Comparison of ENCODE assay signal across 16 cellular contexts in genomic region chr4:144820115-144820514, GRCh38.
A peak's percentile ranks its signal among the peaks of the same experiment; 100 is the strongest.
DNase-seq lines count a peak whose midpoint lies in the region; FAIRE-seq and TF ChIP-seq lines count a peak whose summit lies in the region.
"Had no signal": no experiment of that assay in that cellular context is flagged by ENCODE, and none has a peak within 500 bp of the region (broad histone marks: within the 10 kb centered on the region; RNA-seq: fewer than 3 reads in every experiment).

No MANE protein-coding gene starts in this region.

- DNase-seq in GM04504 (ENCODE audit: low read depth) (peak; percentile 18), amniotic stem cell (lab: John Stamatoyannopoulos, UW) (peak; percentile 17), foreskin fibroblast (peak; percentile 35 to 77), urothelium cell line (ENCODE audit: low spot score) (peak; percentile 5), frontal cortex (ENCODE audit: low spot score in 2 of 2) (no peak), DMS114 treated with DMSO at 0.1 percent for 48 hours (lab: John Stamatoyannopoulos, UW; ENCODE audit: unreplicated experiment) (no peak)
- DNase-seq in activated naive CD4-positive, alpha-beta T cell (lab: John Stamatoyannopoulos, UW), result no peak
- DNase-seq: activated CD8-positive, alpha-beta T cell treated with anti-CD3 and anti-CD28 coated beads for 36 hours; activated naive CD8-positive, alpha-beta T cell treated with anti-CD3 and anti-CD28 coated beads, Interleukin-2, amount 50 U/mL, for 24 hours; activated T-cell treated with anti-CD3 and anti-CD28 coated beads, Interleukin-2, amount 50 U/mL, for 48 hours; CD8-positive, alpha-beta T cell; NCI-H2029; psoas muscle; T-cell; tibial artery had no signal

- FAIRE-seq in urothelium cell line (lab: Jason Lieb, UNC), result no peak
- no peak for FAIRE-seq in frontal cortex (lab: Jason Lieb, UNC)
- FAIRE-seq: islet of Langerhans had no signal

- TF ChIP-seq CTCF in foreskin fibroblast (IDR thresholded peaks at IDR 0.05; ENCODE audit: low read depth, low read length), result no peak

- no peak overlapping the region for H3K4me3 ChIP-seq in foreskin fibroblast (ENCODE audit: low read depth in 1 of 2, low read length in 2 of 2)
- H3K4me3 ChIP-seq: psoas muscle, tibial artery had no signal

Comparison
In these comparisons a context has a peak if more than half of its experiments do, and no peak if none do; other contexts are left out.
1. DNase-seq: peak in GM04504 (single experiment), amniotic stem cell (single experiment), foreskin fibroblast (2 of 2) and urothelium cell line (single experiment); none in activated naive CD4-positive, alpha-beta T cell (0 of 4), frontal cortex (0 of 2) and DMS114 treated with DMSO at 0.1 percent for 48 hours (single experiment).